In the genomic region with DNA sequence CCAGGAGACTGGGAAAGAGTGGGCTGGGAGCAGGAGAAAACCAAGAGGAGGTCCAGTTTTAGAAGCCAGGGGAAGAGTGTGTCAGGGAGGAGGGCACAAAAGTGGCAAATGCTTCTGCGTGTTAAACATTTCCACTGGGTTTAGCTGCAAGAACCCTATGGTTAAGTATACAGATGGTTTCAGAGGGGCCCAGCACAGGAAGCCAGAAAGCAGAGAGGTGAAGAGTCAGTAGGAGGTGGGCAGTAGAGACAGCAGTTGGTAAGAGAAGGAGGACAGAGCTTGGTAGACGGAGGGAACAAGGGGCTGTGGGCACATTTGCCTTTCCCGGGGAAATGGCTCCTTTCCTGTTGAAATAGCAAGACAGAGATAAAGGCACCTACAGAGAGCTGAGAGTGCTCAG, we compare ENCODE assay signal across 13 cellular contexts.
"Had no signal": no experiment of that assay in that cellular context is flagged by ENCODE, and none has a peak within 500 bp of the region (broad histone marks: within the 10 kb centered on the region; RNA-seq: fewer than 3 reads in every experiment).

No MANE protein-coding gene starts in this region.

- DNase-seq: effector memory CD4-positive, alpha-beta T cell; heart left ventricle; hippocampal formation; naive thymus-derived CD4-positive, alpha-beta T cell; nephron progenitor cell; psoas muscle; stimulated activated CD4-positive, alpha-beta T cell treated with anti-CD3 and anti-CD28 coated beads, Interleukin-12 subunit alpha, Interleukin-12 subunit beta, amount 100 ng/mL, for 4 hours; stimulated activated naive CD4-positive, alpha-beta T cell; stomach; substantia nigra; transverse colon had no signal

- H3K4me3 Mint-ChIP-seq: naive thymus-derived CD4-positive, alpha-beta T cell; nephron progenitor cell had no signal

- ATAC-seq: esophagus mucosa; heart left ventricle; naive thymus-derived CD4-positive, alpha-beta T cell; psoas muscle; sciatic nerve had no signal

- H3K36me3 Mint-ChIP-seq: naive thymus-derived CD4-positive, alpha-beta T cell had no signal

- H3K27ac Mint-ChIP-seq: naive thymus-derived CD4-positive, alpha-beta T cell; nephron progenitor cell had no signal
